29 cellular contexts compared by ENCODE assay signal in genomic region chr4:183576701-183577100, GRCh38.
A peak's percentile ranks its signal among the peaks of the same experiment; 100 is the strongest.
DNase-seq lines count a peak whose midpoint lies in the region; ATAC-seq, FAIRE-seq and TF ChIP-seq lines count a peak whose summit lies in the region.
"Had no signal": no experiment of that assay in that cellular context is flagged by ENCODE, and none has a peak within 500 bp of the region (broad histone marks: within the 10 kb centered on the region; RNA-seq: fewer than 3 reads in every experiment).

No MANE protein-coding gene starts in this region.

- no peak overlapping the region for H2BK20ac ChIP-seq in IMR-90 (ENCODE audit: low read depth, low read length)

- dilution Hi-C loops in IMR-90 (cut with HindIII; ENCODE audit: low sequenced_read_pairs, unreplicated experiment) = no loop called here

- H2AFZ ChIP-seq in IMR-90 (replicated peaks; ENCODE audit: low read length, poor library complexity) (no peak overlapping the region), K562 (ENCODE audit: low read depth, low read length) (peak overlapping the region; percentile 48)

- H2BK15ac ChIP-seq in IMR-90 (ENCODE audit: low read depth, low read length) = no peak overlapping the region

- no peak overlapping the region for H3K4me2 ChIP-seq in IMR-90 (ENCODE audit: low read depth, low read length)
- H3K4me2 ChIP-seq in K562 (ENCODE audit: insufficient read depth, low read length) = no peak overlapping the region
- H3K4me2 ChIP-seq: BLaER1 had no signal

- BruUV-seq in IMR-90 (replicated peaks; lab: Mats Ljungman, UMichigan) (no TSS peak), K562 (replicated peaks; lab: Mats Ljungman, UMichigan) (no TSS peak)

- no peak overlapping the region for H3K27ac ChIP-seq in IMR-90 (ENCODE audit: insufficient read depth, low read length)
- no peak overlapping the region for H3K27ac ChIP-seq in K562 (ENCODE audit: extremely low read depth, low read depth, low read length)
- H3K27ac ChIP-seq: BLaER1, RWPE1 had no signal

- no peaks in the 10 kb centered on the region for H3K79me2 ChIP-seq in K562 (ENCODE audit: control insufficient read depth, insufficient read depth, low read length)

- in situ Hi-C loops in IMR-90 (cut with MboI; ENCODE audit: low sequenced_read_pairs) (no loop called here), K562 (cut with MboI) (no loop called here)

- H3K14ac ChIP-seq in IMR-90 (replicated peaks; ENCODE audit: low read depth, low read length) = no peak overlapping the region

- H3K79me1 ChIP-seq in IMR-90 (ENCODE audit: low read depth in 1 of 2, low read length in 2 of 2) = no peaks in the 10 kb centered on the region

- ATAC-seq in IMR-90 (ENCODE audit: low read depth) (no peak), K562 (no peak), GM21529 (IDR thresholded peaks at IDR 0.05; ENCODE audit: unreplicated experiment) (no peak), HG03097 (IDR thresholded peaks at IDR 0.05; ENCODE audit: low FRiP score, unreplicated experiment) (no peak)
- ATAC-seq: Panc1 had no signal

- no peak for TF ChIP-seq EP300 in K562 (IDR thresholded peaks at IDR 0.05; ENCODE audit: low read length)

- H4K91ac ChIP-seq in IMR-90 (ENCODE audit: insufficient read depth, low read depth, low read length) = no peak overlapping the region

- H4K5ac ChIP-seq in IMR-90 (ENCODE audit: low read depth, low read length) = no peak overlapping the region

- H2AK9ac ChIP-seq in IMR-90 (replicated peaks; ENCODE audit: low read depth, low read length, poor library complexity) = no peak overlapping the region

- H3K23ac ChIP-seq in IMR-90 (ENCODE audit: low read depth, low read length) = no peak overlapping the region

- no peaks in the 10 kb centered on the region for H3K9me3 ChIP-seq in IMR-90 (ENCODE audit: control insufficient read depth, insufficient read depth, low read length)
- H3K9me3 ChIP-seq in K562 (replicated peaks; ENCODE audit: control insufficient read depth, insufficient read depth, low read depth, low read length) = no peaks in the 10 kb centered on the region
- H3K9me3 ChIP-seq: HAP-1 had no signal

- no peak overlapping the region for H3K18ac ChIP-seq in IMR-90 (ENCODE audit: low read depth, low read length)

- CTCF ChIA-PET in AG04449 (lab: Yijun Ruan, JAX) = interaction anchor here (1.4 kb wide), 1 partner anchor 24 kb away, joined by 5 read pairs; no protein-coding TSS in a partner anchor
- CTCF ChIA-PET in IMR-90 (lab: Yijun Ruan, JAX) = interaction anchor here (0.6 to 2.4 kb wide), 2 partner anchors 11 to 15 kb away, joined by 5 to 7 read pairs; no protein-coding TSS in a partner anchor
- CTCF ChIA-PET in K562 (lab: Yijun Ruan, JAX; ENCODE audit: low intra/inter-chr PET ratio) = no interaction called here

- H2AK5ac ChIP-seq in IMR-90 (ENCODE audit: low read depth, low read length) = no peak overlapping the region

- H3K36me3 ChIP-seq in IMR-90 (ENCODE audit: control insufficient read depth, insufficient read depth, low read length) (no peaks in the 10 kb centered on the region), K562 (ENCODE audit: control insufficient read depth, insufficient read depth, low read length) (no peaks in the 10 kb centered on the region)
- H3K36me3 ChIP-seq: BLaER1, HAP-1 had no signal

- TF ChIP-seq RAD21 in IMR-90 (IDR thresholded peaks at IDR 0.05; ENCODE audit: low read length) (no peak), K562 (CRISPR knock-in tag; conservative IDR thresholded peaks at IDR 0.05 in 1 of 2, IDR thresholded peaks at IDR 0.05 in 1 of 2) (no peak)

- no peak for FAIRE-seq in K562 (lab: Jason Lieb, UNC)
- FAIRE-seq in D721Med (lab: Jason Lieb, UNC) = no peak
- FAIRE-seq: GM12891, GM19239 had no signal

- no CpG with 5 or more reads among the region's 3 CpGs for WGBS in IMR-90 (ENCODE audit: extremely low coverage in 2 of 2, insufficient read length in 1 of 2), 2 experiments
- WGBS in K562 (ENCODE audit: insufficient coverage, low coverage, missing lambda C conversion rate) = 46% methylated on average over 3 of the region's 3 CpGs

- no peak overlapping the region for H4K8ac ChIP-seq in IMR-90 (ENCODE audit: low read depth in 2 of 2, low read length in 2 of 2)

- DNase-seq in AG04449 (ENCODE audit: low read depth, low spot score) (peak; percentile 14), IMR-90 (peak; percentile 16), K562 (ENCODE audit: extremely low read depth in 1 of 4, low spot score in 3 of 4) (no peak), iris pigment epithelial cell (ENCODE audit: low read depth) (peak; percentile 33), D721Med (ENCODE audit: insufficient read length, low spot score) (no peak)
- DNase-seq in stimulated activated naive CD4-positive, alpha-beta T cell (lab: John Stamatoyannopoulos, UW) = no peak
- DNase-seq: 8988T; ACHN; CD4-positive, CD25-positive, alpha-beta regulatory T cell; DMS53; GDM1; HFFc6; NCI-H1048; NCI-H1417; NCI-H1694; NCI-H2081; NCI-H2171; NCI-H226; NCI-H510A; NCI-H69; SHP77 had no signal

- H2BK120ac ChIP-seq in IMR-90 (ENCODE audit: low read depth, low read length) = no peak overlapping the region

- no peak overlapping the region for H3K4me3 ChIP-seq in AG04449 (ENCODE audit: low read depth, low read length)
- no peak overlapping the region for H3K4me3 ChIP-seq in IMR-90 (ENCODE audit: insufficient read depth, low read depth, low read length)
- H3K4me3 ChIP-seq in K562 = no peak overlapping the region
- H3K4me3 ChIP-seq: BLaER1, HAP-1 had no signal

- H4K20me1 ChIP-seq in IMR-90 (ENCODE audit: insufficient read depth, low read length) (no peaks in the 10 kb centered on the region), K562 (replicated peaks; ENCODE audit: control insufficient read depth, insufficient read depth, low read length) (no peaks in the 10 kb centered on the region)
- H4K20me1 ChIP-seq: BLaER1 had no signal

- TF ChIP-seq POLR2A in IMR-90 (IDR thresholded peaks at IDR 0.05; ENCODE audit: low read depth, low read length) (no peak), K562 (conservative IDR thresholded peaks at IDR 0.05) (no peak)

- H3K4me1 ChIP-seq in IMR-90 (ENCODE audit: control insufficient read depth, insufficient read depth, low read length) (peaks cover 4% of the 10 kb centered on the region), K562 (replicated peaks in 1 of 2; ENCODE audit: control insufficient read depth in 2 of 2, insufficient read depth in 2 of 2, low read length in 2 of 2) (peaks cover 3 to 4% of the 10 kb centered on the region in 2 experiments; a peak in 1 of 5 replicates)
- H3K4me1 ChIP-seq: BLaER1, HAP-1 had no signal

- H3K9ac ChIP-seq in IMR-90 (ENCODE audit: low read depth, low read length) (no peak overlapping the region), K562 (ENCODE audit: insufficient read depth in 1 of 2, low read depth in 2 of 2, low read length in 2 of 2) (no peak overlapping the region)
- H3K9ac ChIP-seq: BLaER1 had no signal

- intact Hi-C loops in IMR-90 (cut with micrococcal nuclease) = no loop called here
- intact Hi-C loops in K562 (cut with micrococcal nuclease) = no loop called here

- POLR2A ChIA-PET in AG04449 (lab: Yijun Ruan, JAX) = no interaction called here
- POLR2A ChIA-PET in IMR-90 (lab: Charles Lee; ENCODE audit: unreplicated experiment) = no interaction called here
- POLR2A ChIA-PET in K562 (lab: Yijun Ruan, JAX) = interaction anchor here (1.7 kb wide), 1 partner anchor 12 kb away, joined by 4 read pairs; no protein-coding TSS in a partner anchor

- H3K9me1 ChIP-seq in IMR-90 (ENCODE audit: insufficient read depth, low read length) (peaks cover 2% of the 10 kb centered on the region; the same call in 1 of the 2 replicates), K562 (ENCODE audit: control insufficient read depth, insufficient read depth, low read length) (no peaks in the 10 kb centered on the region)

- TF ChIP-seq CTCF in AG04449 (IDR thresholded peaks at IDR 0.05; ENCODE audit: insufficient read depth, low read length, missing control alignments) (no peak), IMR-90 (conservative IDR thresholded peaks at IDR 0.05; ENCODE audit: low read depth, low read length) (no peak), K562 (IDR thresholded peaks at IDR 0.05 in 2 of 3, conservative IDR thresholded peaks at IDR 0.05 in 1 of 3; ENCODE audit: insufficient read depth in 2 of 3, low read depth in 1 of 3, low read length in 3 of 3) (no peak), D721Med (IDR thresholded peaks at IDR 0.05; ENCODE audit: insufficient read depth, missing control alignments) (no peak)

- H2BK5ac ChIP-seq in IMR-90 (ENCODE audit: low read depth, low read length, poor library complexity, severe bottlenecking) = no peak overlapping the region

- H3K4ac ChIP-seq in IMR-90 (ENCODE audit: low read depth, low read length) = no peak overlapping the region

- no peaks in the 10 kb centered on the region for H3K27me3 ChIP-seq in IMR-90 (ENCODE audit: control insufficient read depth, insufficient read depth, low read length)
- no peaks in the 10 kb centered on the region for H3K27me3 ChIP-seq in K562 (ENCODE audit: control insufficient read depth in 2 of 2, insufficient read depth in 2 of 2, low read length in 2 of 2)
- H3K27me3 ChIP-seq: BLaER1 had no signal

- no peak overlapping the region for H3K56ac ChIP-seq in IMR-90 (ENCODE audit: extremely low read depth, insufficient read depth, low read length)

TF ChIP-seq in IMR-90, 13 proteins besides CTCF, POLR2A, EP300 and RAD21 (continues in another document):
- TF ChIP-seq BHLHE40 (IDR thresholded peaks at IDR 0.05; ENCODE audit: low read depth, low read length) (no peak), SMC3 (IDR thresholded peaks at IDR 0.05; ENCODE audit: low read depth, low read length) (no peak), FOS (IDR thresholded peaks at IDR 0.05; ENCODE audit: low read depth, low read length) (no peak), RCOR1 (IDR thresholded peaks at IDR 0.05; ENCODE audit: insufficient replicate concordance, low read length) (no peak)

TF ChIP-seq in K562, 482 proteins besides CTCF, POLR2A, EP300 and RAD21 (continues in another document):
- no peak for TF ChIP-seq RBM39 (optimal IDR thresholded peaks at IDR 0.05; ENCODE audit: low read depth, low read length)
- TF ChIP-seq ZBED1 (IDR thresholded peaks at IDR 0.05) = no peak

Comparison
In these comparisons a context has a peak if more than half of its experiments do, and no peak if none do; other contexts are left out.
1. DNase-seq: peak in AG04449 (single experiment), IMR-90 (single experiment) and iris pigment epithelial cell (single experiment); none in K562 (0 of 4), D721Med (single experiment) and stimulated activated naive CD4-positive, alpha-beta T cell (0 of 6).